In genomic region chr3:101939391-101939790, GRCh38 we compare ENCODE assay signal across 1 cellular context.
TF ChIP-seq lines count a peak whose summit lies in the region.

No MANE protein-coding gene starts in this region.

TF ChIP-seq in IMR-90, 13 proteins besides CTCF, POLR2A, EP300 and RAD21:
- TF ChIP-seq RFX5 (IDR thresholded peaks at IDR 0.05; ENCODE audit: low read depth, low read length) (no peak), RCOR1 (IDR thresholded peaks at IDR 0.05; ENCODE audit: insufficient replicate concordance, low read length) (no peak), BHLHE40 (IDR thresholded peaks at IDR 0.05; ENCODE audit: low read depth, low read length) (no peak), FOS (IDR thresholded peaks at IDR 0.05; ENCODE audit: low read depth, low read length) (no peak), MXI1 (IDR thresholded peaks at IDR 0.05; ENCODE audit: borderline replicate concordance, low read depth, low read length) (no peak), CEBPB (IDR thresholded peaks at IDR 0.05; ENCODE audit: low read depth, low read length) (no peak), USF2 (IDR thresholded peaks at IDR 0.05; ENCODE audit: low read depth, low read length) (no peak), MAZ (IDR thresholded peaks at IDR 0.05; ENCODE audit: borderline replicate concordance, low read depth, low read length) (no peak), CHD1 (IDR thresholded peaks at IDR 0.05; ENCODE audit: low read depth, low read length) (no peak), MAFK (IDR thresholded peaks at IDR 0.05; ENCODE audit: low read depth, low read length) (no peak), NFE2L2 (IDR thresholded peaks at IDR 0.05; ENCODE audit: low read depth, low read length) (no peak)
- TF ChIP-seq, protein P1, sequence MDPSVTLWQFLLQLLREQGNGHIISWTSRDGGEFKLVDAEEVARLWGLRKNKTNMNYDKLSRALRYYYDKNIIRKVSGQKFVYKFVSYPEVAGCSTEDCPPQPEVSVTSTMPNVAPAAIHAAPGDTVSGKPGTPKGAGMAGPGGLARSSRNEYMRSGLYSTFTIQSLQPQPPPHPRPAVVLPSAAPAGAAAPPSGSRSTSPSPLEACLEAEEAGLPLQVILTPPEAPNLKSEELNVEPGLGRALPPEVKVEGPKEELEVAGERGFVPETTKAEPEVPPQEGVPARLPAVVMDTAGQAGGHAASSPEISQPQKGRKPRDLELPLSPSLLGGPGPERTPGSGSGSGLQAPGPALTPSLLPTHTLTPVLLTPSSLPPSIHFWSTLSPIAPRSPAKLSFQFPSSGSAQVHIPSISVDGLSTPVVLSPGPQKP (IDR thresholded peaks at IDR 0.05; ENCODE audit: borderline replicate concordance, low read depth, low read length), result no peak
TF ChIP-seq in IMR-90: peak in this region for 0.
